Comparison of ENCODE assay signal across 22 cellular contexts in the genomic region with DNA sequence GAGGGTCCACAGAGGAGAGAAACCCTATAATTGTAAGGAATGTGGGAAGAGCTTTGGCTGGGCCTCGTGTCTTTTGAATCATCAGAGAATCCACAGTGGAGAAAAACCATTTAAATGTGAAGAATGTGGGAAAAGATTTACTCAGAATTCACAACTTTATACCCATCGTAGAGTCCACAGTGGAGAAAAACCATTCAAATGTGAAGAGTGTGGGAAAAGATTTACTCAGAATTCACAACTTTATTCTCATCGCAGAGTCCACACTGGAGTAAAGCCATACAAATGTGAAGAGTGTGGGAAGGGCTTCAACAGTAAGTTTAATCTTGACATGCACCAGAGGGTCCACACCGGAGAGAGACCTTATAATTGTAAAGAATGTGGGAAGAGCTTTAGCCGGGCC. TPM values are rescaled to one million over a fixed set of nuclear protein-coding genes. Genes with fewer than 3 reads are reported as not detected.
DNase-seq lines count a peak whose midpoint lies in the region; ATAC-seq, FAIRE-seq and TF ChIP-seq lines count a peak whose summit lies in the region.
"Had no signal": no experiment of that assay in that cellular context is flagged by ENCODE, and none has a peak within 500 bp of the region (broad histone marks: within the 10 kb centered on the region; RNA-seq: fewer than 3 reads in every experiment).

No MANE protein-coding gene starts in this region.

- intact Hi-C loops in right lobe of liver (cut with DNase I), result no loop called here
- intact Hi-C loops in PC-9 (cut with micrococcal nuclease; ENCODE audit: unreplicated experiment), result no loop called here
- intact Hi-C loops in K562 (cut with micrococcal nuclease), result no loop called here

- H3K9ac ChIP-seq in liver (ENCODE audit: low read depth in 1 of 2, low read length in 2 of 2), result no peak overlapping the region
- no peak overlapping the region for H3K9ac ChIP-seq in K562 (ENCODE audit: insufficient read depth in 1 of 2, low read depth in 2 of 2, low read length in 2 of 2)
- H3K9ac ChIP-seq: BLaER1 treated with 17β-estradiol and CSF1 and Interleukin-3, amounts not matched to agents 10 nM and 100 nM had no signal

- FAIRE-seq in K562 (lab: Jason Lieb, UNC) (no peak), urothelium cell line (lab: Jason Lieb, UNC) (no peak)
- FAIRE-seq: D721Med, G401.6, GM12891, GM19239 had no signal

- DNase-seq in right lobe of liver (no peak), PC-9 (no peak), K562 (ENCODE audit: extremely low read depth in 1 of 4, low spot score in 3 of 4) (no peak), urothelium cell line (ENCODE audit: low spot score) (no peak)
- DNase-seq in activated effector memory CD4-positive, alpha-beta T cell treated with anti-CD3 and anti-CD28 coated beads, Interleukin-2, amount 50 U/mL, for 16 hours, result no peak
- DNase-seq: AML-193; Caco-2; Calu3; CD4-positive, alpha-beta T cell; CD8-positive, alpha-beta T cell; DMS79 treated with DMSO at 0.1 percent for 48 hours; GF-D8 had no signal

- H3K36me3 ChIP-seq in liver (ENCODE audit: control insufficient read depth in 4 of 4, insufficient read depth in 3 of 4, low read depth in 1 of 4, low read length in 3 of 4) (peaks cover 5 to 49% (median 42%) of the 10 kb centered on the region in 4 donors), right lobe of liver (peaks cover 0 to 24% (median 4%) of the 10 kb centered on the region in 4 donors), PC-9 (ENCODE audit: low read depth) (peaks cover 28% of the 10 kb centered on the region), K562 (ENCODE audit: control insufficient read depth, insufficient read depth, low read length) (no peaks in the 10 kb centered on the region; the same call in 2 of the 3 replicates)

- in situ Hi-C loops in K562 (cut with MboI), result no loop called here

- no peaks in the 10 kb centered on the region for H3K4me1 ChIP-seq in liver (ENCODE audit: control insufficient read depth in 4 of 4, insufficient read depth in 4 of 4, low read length in 3 of 4)
- no peaks in the 10 kb centered on the region for H3K4me1 ChIP-seq in right lobe of liver
- H3K4me1 ChIP-seq in PC-9 (replicated peaks; ENCODE audit: insufficient read depth), result no peaks in the 10 kb centered on the region
- no peaks in the 10 kb centered on the region for H3K4me1 ChIP-seq in K562 (replicated peaks in 1 of 2; ENCODE audit: control insufficient read depth in 2 of 2, insufficient read depth in 2 of 2, low read length in 2 of 2)
- H3K4me1 ChIP-seq: A549; BLaER1 treated with 17β-estradiol and CSF1 and Interleukin-3, amounts not matched to agents 10 nM and 100 nM; Caco-2 had no signal

- CTCF ChIA-PET in PC-9 (lab: Charles Lee) (no interaction called here), K562 (lab: Yijun Ruan, JAX; ENCODE audit: low intra/inter-chr PET ratio) (no interaction called here)

- no peaks in the 10 kb centered on the region for H4K20me1 ChIP-seq in PC-9 (ENCODE audit: insufficient read depth)
- no peaks in the 10 kb centered on the region for H4K20me1 ChIP-seq in K562 (replicated peaks; ENCODE audit: control insufficient read depth, insufficient read depth, low read length)
- H4K20me1 ChIP-seq: BLaER1 treated with 17β-estradiol and CSF1 and Interleukin-3, amounts not matched to agents 10 nM and 100 nM had no signal

- ATAC-seq in right lobe of liver (no peak), K562 (no peak), HG02938 (IDR thresholded peaks at IDR 0.05; ENCODE audit: unreplicated experiment) (no peak)
- ATAC-seq: A549; CD8-positive, alpha-beta T cell had no signal

- H3K9me2 ChIP-seq in PC-9 (ENCODE audit: insufficient read depth), result no peaks in the 10 kb centered on the region

- no peak for TF ChIP-seq POLR2A in right lobe of liver (IDR thresholded peaks at IDR 0.05)
- no peak for TF ChIP-seq POLR2A in K562 (conservative IDR thresholded peaks at IDR 0.05)

- H3K9me3 ChIP-seq in liver (ENCODE audit: control insufficient read depth in 4 of 4, low read length in 3 of 4) (peaks cover 33 to 74% (median 50%) of the 10 kb centered on the region in 4 donors), right lobe of liver (peaks cover 0 to 16% (median 9%) of the 10 kb centered on the region in 4 donors), PC-9 (ENCODE audit: insufficient read depth, low read depth) (peaks cover 56% of the 10 kb centered on the region), K562 (replicated peaks; ENCODE audit: control insufficient read depth, insufficient read depth, low read depth, low read length) (peaks cover 11% of the 10 kb centered on the region)

- H3K27me3 ChIP-seq in liver (ENCODE audit: control insufficient read depth in 4 of 4, insufficient read depth in 4 of 4, low read length in 3 of 4) (no peaks in the 10 kb centered on the region), right lobe of liver (no peaks in the 10 kb centered on the region), PC-9 (ENCODE audit: insufficient read depth, low read depth) (no peaks in the 10 kb centered on the region), K562 (ENCODE audit: control insufficient read depth in 2 of 2, insufficient read depth in 2 of 2, low read length in 2 of 2) (no peaks in the 10 kb centered on the region)
- H3K27me3 ChIP-seq: BLaER1 treated with 17β-estradiol and CSF1 and Interleukin-3, amounts not matched to agents 10 nM and 100 nM had no signal

- H2AFZ ChIP-seq in PC-9 (no peak overlapping the region), K562 (ENCODE audit: low read depth, low read length) (no peak overlapping the region)

- BruUV-seq in PC-9 (replicated peaks; lab: Mats Ljungman, UMichigan), result no TSS peak
- no TSS peak for BruUV-seq in K562 (replicated peaks; lab: Mats Ljungman, UMichigan)

- H3K9me1 ChIP-seq in K562 (ENCODE audit: control insufficient read depth, insufficient read depth, low read length), result no peaks in the 10 kb centered on the region

- peak overlapping the region in 2 of 3 donors; percentile 38 to 39 for H3K4me3 ChIP-seq in liver (ENCODE audit: low read depth in 1 of 3, low read length in 3 of 3)
- no peak overlapping the region for H3K4me3 ChIP-seq in right lobe of liver
- H3K4me3 ChIP-seq in PC-9, result 0 out of 2 replicates have a peak overlapping the region, but pooled peaks have one; percentile 5
- H3K4me3 ChIP-seq in K562, result no peak overlapping the region
- H3K4me3 ChIP-seq: A549; BLaER1 treated with 17β-estradiol and CSF1 and Interleukin-3, amounts not matched to agents 10 nM and 100 nM had no signal

- H3F3A ChIP-seq in PC-9 (ENCODE audit: insufficient read depth, low read depth), result no peaks in the 10 kb centered on the region

- TF ChIP-seq CTCF in liver (IDR thresholded peaks at IDR 0.05; ENCODE audit: low read depth, low read length, missing input control) (no peak), right lobe of liver (IDR thresholded peaks at IDR 0.05) (no peak), PC-9 (conservative IDR thresholded peaks at IDR 0.05) (no peak), K562 (IDR thresholded peaks at IDR 0.05 in 2 of 3, conservative IDR thresholded peaks at IDR 0.05 in 1 of 3; ENCODE audit: insufficient read depth in 2 of 3, low read depth in 1 of 3, low read length in 3 of 3) (no peak)

- no peak for TF ChIP-seq EP300 in K562 (IDR thresholded peaks at IDR 0.05; ENCODE audit: low read length)

- H3K79me2 ChIP-seq in PC-9 (ENCODE audit: low read depth), result no peaks in the 10 kb centered on the region
- no peaks in the 10 kb centered on the region for H3K79me2 ChIP-seq in K562 (ENCODE audit: control insufficient read depth, insufficient read depth, low read length)

- TF ChIP-seq RAD21 in liver (IDR thresholded peaks at IDR 0.05) (no peak), K562 (CRISPR knock-in tag; conservative IDR thresholded peaks at IDR 0.05 in 1 of 2, IDR thresholded peaks at IDR 0.05 in 1 of 2) (no peak)

- WGBS in liver, result 97% methylated on average over 5 of the region's 5 CpGs
- 94% methylated on average over 5 of the region's 5 CpGs for WGBS in right lobe of liver (ENCODE audit: insufficient coverage, low coverage, low lambda C conversion rate, missing lambda C conversion rate)
- WGBS in K562 (ENCODE audit: insufficient coverage, low coverage, missing lambda C conversion rate), result 22% methylated on average over 5 of the region's 5 CpGs

- no peak overlapping the region for H3K4me2 ChIP-seq in PC-9
- H3K4me2 ChIP-seq in K562 (ENCODE audit: insufficient read depth, low read length), result no peak overlapping the region
- H3K4me2 ChIP-seq: A549; BLaER1 treated with 17β-estradiol and CSF1 and Interleukin-3, amounts not matched to agents 10 nM and 100 nM had no signal

- H3K27ac ChIP-seq in liver (ENCODE audit: low read depth in 1 of 2, low read length in 2 of 2) (no peak overlapping the region), right lobe of liver (no peak overlapping the region), PC-9 (no peak overlapping the region), K562 (ENCODE audit: extremely low read depth, low read depth, low read length) (no peak overlapping the region)
- H3K27ac ChIP-seq: 22Rv1; A549; BLaER1 treated with 17β-estradiol and CSF1 and Interleukin-3, amounts not matched to agents 10 nM and 100 nM; C4-2B had no signal

- POLR2A ChIA-PET in PC-9 (lab: Charles Lee; ENCODE audit: unreplicated experiment) (no interaction called here), K562 (lab: Yijun Ruan, JAX) (no interaction called here)

RNA-seq across cellular contexts. Expression of gene ZNF234, which starts 9.4 kb away (rescaled TPM):
- 1 to 10 TPM; 4.4 to 5.2 TPM for total RNA-seq in liver
- polyA plus RNA-seq in liver, result 1 to 10 TPM; 1.1 to 2.0 TPM
- 1 to 10 TPM; 2.4 to 5.6 (median 3.5) TPM for total RNA-seq in right lobe of liver
- total RNA-seq in PC-9 (2021), result 6.0 and 8.6 TPM in 2 replicates
- 7.9 and 13.7 TPM in 2 replicates for total RNA-seq in K562 (2011; cell fraction: chromatin; rRNA removed; ENCODE audit: low replicate concordance)
- 8.3 and 9.5 TPM in 2 replicates for total RNA-seq in K562 (2011; cell fraction: nucleolus; rRNA removed)
- total RNA-seq in K562 (2011; cell fraction: nucleoplasm; rRNA removed), result 8.6 and 8.9 TPM in 2 replicates
- total RNA-seq in K562 (2014; rRNA removed), result 0.69 and 0.82 TPM in 2 replicates
- 2.7 and 2.9 TPM in 2 replicates for total RNA-seq in K562 (2014; rRNA removed; fragmentation: Illumina TruSeq; extraction: Trizol)
- total RNA-seq in K562 (2015; rRNA removed; fragmentation: Illumina TruSeq; extraction: Trizol), result 1.4 and 1.6 TPM in 2 replicates
- total RNA-seq in K562 (2021), result 1.6 and 1.9 TPM in 2 replicates
- polyA plus RNA-seq in K562 (2011; rRNA removed), result 1.1 and 1.6 TPM in 2 replicates
- polyA plus RNA-seq in K562 (2011; cell fraction: cytosol; rRNA removed), result 0.37 and 0.59 TPM in 2 replicates
- 2.3 and 2.7 TPM in 2 replicates for polyA plus RNA-seq in K562 (2011; cell fraction: nucleus; rRNA removed)
- polyA plus RNA-seq in K562 (2012), result 1.0 and 2.0 TPM in 2 replicates
- polyA plus RNA-seq in K562 (2014; fragmentation: Illumina TruSeq; extraction: Trizol), result 1.2 and 1.9 TPM in 2 replicates
- 1 to 10 TPM; 1.5 to 1.9 TPM for polyA plus RNA-seq in K562 (2014; fragmentation: Nextera tagmentation; extraction: Ambion mirVana)
- polyA plus RNA-seq in K562 (2014; rRNA removed), result 0.85 and 2.0 TPM in 2 replicates
- 2.3 and 3.5 TPM in 2 replicates for polyA minus RNA-seq in K562 (2011; rRNA and poly(A)+ RNA removed)
- 0.38 TPM in 1 of 2 replicates, not detected in the other for polyA minus RNA-seq in K562 (2011; cell fraction: cytosol; rRNA and poly(A)+ RNA removed)
- polyA minus RNA-seq in K562 (2011; cell fraction: nucleus; rRNA and poly(A)+ RNA removed), result 3.1 and 5.2 TPM in 2 replicates

RNA-seq across cellular contexts. Expression of gene ZNF225, which starts 18.8 kb away (rescaled TPM):
- total RNA-seq in liver (1 to 10 TPM; 2.3 to 4.5 TPM), right lobe of liver (1 to 10 TPM in 5 of 6 experiments, under 1 TPM in 1; 0.74 to 2.2 (median 1.8) TPM), PC-9 (2021) (3.5 and 5.4 TPM in 2 replicates), K562 (2014; rRNA removed) (1.5 and 1.6 TPM in 2 replicates), K562 (2014; rRNA removed; fragmentation: Illumina TruSeq; extraction: Trizol) (3.9 and 5.3 TPM in 2 replicates), K562 (2015; rRNA removed; fragmentation: Illumina TruSeq; extraction: Trizol) (2.1 and 2.7 TPM in 2 replicates), K562 (2021) (2.3 and 4.2 TPM in 2 replicates)
- polyA plus RNA-seq in liver (1 to 10 TPM in 1 of 2 donors, under 1 TPM in 1; 0.88 to 1.1 TPM), K562 (2011; rRNA removed) (1.8 and 2.5 TPM in 2 replicates), K562 (2014; fragmentation: Illumina TruSeq; extraction: Trizol) (1.5 and 1.8 TPM in 2 replicates), K562 (2014; fragmentation: Nextera tagmentation; extraction: Ambion mirVana) (1 to 10 TPM; 1.4 to 2.2 TPM), K562 (2014; rRNA removed) (0.84 and 1.9 TPM in 2 replicates)
- 7.8 and 20.6 TPM in 2 replicates for total RNA-seq in K562 (2011; cell fraction: chromatin; rRNA removed; ENCODE audit: low replicate concordance)
- 5.5 and 7.0 TPM in 2 replicates for total RNA-seq in K562 (2011; cell fraction: nucleolus; rRNA removed)
- 11.1 and 17.1 TPM in 2 replicates for total RNA-seq in K562 (2011; cell fraction: nucleoplasm; rRNA removed)
- polyA plus RNA-seq in K562 (2011; cell fraction: cytosol; rRNA removed), result 0.43 and 0.71 TPM in 2 replicates
- polyA plus RNA-seq in K562 (2011; cell fraction: nucleus; rRNA removed), result 2.3 and 2.9 TPM in 2 replicates
- 1.2 and 2.0 TPM in 2 replicates for polyA plus RNA-seq in K562 (2012)
- polyA minus RNA-seq in K562 (2011; rRNA and poly(A)+ RNA removed), result 6.8 and 7.4 TPM in 2 replicates
- 1.3 and 1.8 TPM in 2 replicates for polyA minus RNA-seq in K562 (2011; cell fraction: cytosol; rRNA and poly(A)+ RNA removed)
- polyA minus RNA-seq in K562 (2011; cell fraction: nucleus; rRNA and poly(A)+ RNA removed), result 3.8 and 7.2 TPM in 2 replicates

RNA-seq across cellular contexts. Expression of gene ZNF226, which starts 32.9 kb away (rescaled TPM):
- total RNA-seq in liver, result 1 to 10 TPM; 6.4 to 8.5 TPM
- polyA plus RNA-seq in liver, result 10 to 100 TPM in 1 of 2 donors, 1 to 10 TPM in 1; 8.4 to 10.6 TPM
- 10 to 100 TPM in 1 of 6 experiments, 1 to 10 TPM in 5; 5.2 to 10.7 (median 8.1) TPM for total RNA-seq in right lobe of liver
- total RNA-seq in PC-9 (2021), result 12.9 and 21.7 TPM in 2 replicates
- total RNA-seq in K562 (2011; cell fraction: chromatin; rRNA removed; ENCODE audit: low replicate concordance), result 15.6 and 30.7 TPM in 2 replicates
- total RNA-seq in K562 (2011; cell fraction: nucleolus; rRNA removed), result 8.0 and 9.3 TPM in 2 replicates
- total RNA-seq in K562 (2011; cell fraction: nucleoplasm; rRNA removed), result 14.7 and 22.2 TPM in 2 replicates
- 6.2 and 6.5 TPM in 2 replicates for total RNA-seq in K562 (2014; rRNA removed)
- total RNA-seq in K562 (2014; rRNA removed; fragmentation: Illumina TruSeq; extraction: Trizol), result 9.3 and 12.0 TPM in 2 replicates
- total RNA-seq in K562 (2015; rRNA removed; fragmentation: Illumina TruSeq; extraction: Trizol), result 5.7 and 6.2 TPM in 2 replicates
- 8.2 and 8.5 TPM in 2 replicates for total RNA-seq in K562 (2021)
- polyA plus RNA-seq in K562 (2011; rRNA removed), result 5.8 and 9.8 TPM in 2 replicates
- 0.91 and 2.7 TPM in 2 replicates for polyA plus RNA-seq in K562 (2011; cell fraction: cytosol; rRNA removed)
- polyA plus RNA-seq in K562 (2011; cell fraction: nucleus; rRNA removed), result 12.6 and 15.4 TPM in 2 replicates
- 6.7 and 11.5 TPM in 2 replicates for polyA plus RNA-seq in K562 (2012)
- polyA plus RNA-seq in K562 (2014; fragmentation: Illumina TruSeq; extraction: Trizol), result 7.1 and 9.0 TPM in 2 replicates
- 10 to 100 TPM; 18.0 to 19.4 TPM for polyA plus RNA-seq in K562 (2014; fragmentation: Nextera tagmentation; extraction: Ambion mirVana)
- polyA plus RNA-seq in K562 (2014; rRNA removed), result 9.2 and 15.5 TPM in 2 replicates
- 11.3 and 12.3 TPM in 2 replicates for polyA minus RNA-seq in K562 (2011; rRNA and poly(A)+ RNA removed)
- 2.7 and 2.8 TPM in 2 replicates for polyA minus RNA-seq in K562 (2011; cell fraction: cytosol; rRNA and poly(A)+ RNA removed)
- 5.4 and 7.8 TPM in 2 replicates for polyA minus RNA-seq in K562 (2011; cell fraction: nucleus; rRNA and poly(A)+ RNA removed)

RNA-seq across cellular contexts. Expression of gene ZNF224, which starts 37.8 kb away (rescaled TPM):
- total RNA-seq in liver (10 to 100 TPM; 19.8 to 20.7 TPM), right lobe of liver (10 to 100 TPM in 2 of 6 experiments, 1 to 10 TPM in 4; 6.9 to 13.6 (median 8.0) TPM), PC-9 (2021) (29.3 and 30.9 TPM in 2 replicates), K562 (2014; rRNA removed) (6.5 and 6.9 TPM in 2 replicates), K562 (2014; rRNA removed; fragmentation: Illumina TruSeq; extraction: Trizol) (10.7 and 14.7 TPM in 2 replicates), K562 (2015; rRNA removed; fragmentation: Illumina TruSeq; extraction: Trizol) (9.2 and 11.2 TPM in 2 replicates), K562 (2021) (7.3 and 10.0 TPM in 2 replicates)
- polyA plus RNA-seq in liver (1 to 10 TPM; 4.5 to 9.9 TPM), K562 (2011; rRNA removed) (13.8 and 15.6 TPM in 2 replicates), K562 (2014; fragmentation: Illumina TruSeq; extraction: Trizol) (7.9 and 8.7 TPM in 2 replicates), K562 (2014; fragmentation: Nextera tagmentation; extraction: Ambion mirVana) (1 to 10 TPM; 4.4 to 7.1 TPM), K562 (2014; rRNA removed) (9.1 and 12.2 TPM in 2 replicates)
- 29.4 and 65.6 TPM in 2 replicates for total RNA-seq in K562 (2011; cell fraction: chromatin; rRNA removed; ENCODE audit: low replicate concordance)
- 21.3 and 22.6 TPM in 2 replicates for total RNA-seq in K562 (2011; cell fraction: nucleolus; rRNA removed)
- 40.9 and 53.3 TPM in 2 replicates for total RNA-seq in K562 (2011; cell fraction: nucleoplasm; rRNA removed)
- 3.6 and 5.5 TPM in 2 replicates for polyA plus RNA-seq in K562 (2011; cell fraction: cytosol; rRNA removed)
- 19.2 and 21.7 TPM in 2 replicates for polyA plus RNA-seq in K562 (2011; cell fraction: nucleus; rRNA removed)
- polyA plus RNA-seq in K562 (2012), result 6.2 and 9.3 TPM in 2 replicates
- 17.1 and 18.0 TPM in 2 replicates for polyA minus RNA-seq in K562 (2011; rRNA and poly(A)+ RNA removed)
- 4.7 and 7.1 TPM in 2 replicates for polyA minus RNA-seq in K562 (2011; cell fraction: cytosol; rRNA and poly(A)+ RNA removed)
- 19.7 and 24.9 TPM in 2 replicates for polyA minus RNA-seq in K562 (2011; cell fraction: nucleus; rRNA and poly(A)+ RNA removed)

RNA-seq across cellular contexts. Expression of gene ZNF284, which starts 60.0 kb away (rescaled TPM):
- total RNA-seq in liver (1 to 10 TPM in 1 of 2 donors, under 1 TPM in 1; 0.67 to 1.0 TPM), right lobe of liver (under 1 TPM; 0.35 to 0.68 (median 0.56) TPM), PC-9 (2021) (1.9 and 2.0 TPM in 2 replicates), K562 (2014; rRNA removed) (0.16 and 0.23 TPM in 2 replicates), K562 (2014; rRNA removed; fragmentation: Illumina TruSeq; extraction: Trizol) (0.22 and 0.29 TPM in 2 replicates), K562 (2015; rRNA removed; fragmentation: Illumina TruSeq; extraction: Trizol) (0.18 and 0.19 TPM in 2 replicates), K562 (2021) (0.18 and 0.24 TPM in 2 replicates)
- polyA plus RNA-seq in liver (under 1 TPM; 0.32 to 0.56 TPM), K562 (2011; rRNA removed) (0.04 and 0.07 TPM in 2 replicates), K562 (2014; fragmentation: Illumina TruSeq; extraction: Trizol) (0.10 and 0.17 TPM in 2 replicates), K562 (2014; fragmentation: Nextera tagmentation; extraction: Ambion mirVana) (under 1 TPM; 0.13 to 0.20 TPM), K562 (2014; rRNA removed) (0.03 and 0.20 TPM in 2 replicates)
- 0.19 and 0.23 TPM in 2 replicates for total RNA-seq in K562 (2011; cell fraction: chromatin; rRNA removed; ENCODE audit: low replicate concordance)
- 0.13 TPM in 1 of 2 replicates, not detected in the other for total RNA-seq in K562 (2011; cell fraction: nucleolus; rRNA removed)
- 0.22 and 0.38 TPM in 2 replicates for total RNA-seq in K562 (2011; cell fraction: nucleoplasm; rRNA removed)
- 0.03 TPM in 2 replicates for polyA plus RNA-seq in K562 (2011; cell fraction: cytosol; rRNA removed)
- 0.03 TPM in 2 replicates for polyA plus RNA-seq in K562 (2011; cell fraction: nucleus; rRNA removed)
- 0.14 and 0.25 TPM in 2 replicates for polyA plus RNA-seq in K562 (2012)
- polyA minus RNA-seq in K562 (2011; rRNA and poly(A)+ RNA removed), result 0.03 and 0.21 TPM in 2 replicates
- polyA minus RNA-seq in K562 (2011; cell fraction: cytosol; rRNA and poly(A)+ RNA removed), result not detected in 2 replicates
- 0.11 TPM in 1 of 2 replicates, not detected in the other for polyA minus RNA-seq in K562 (2011; cell fraction: nucleus; rRNA and poly(A)+ RNA removed)

Comparison
In these comparisons a context has a peak if more than half of its experiments do, and no peak if none do; other contexts are left out.
1. H3K4me3 ChIP-seq: peak in liver (2 of 3) and PC-9 (single experiment); none in right lobe of liver (0 of 3) and K562 (single experiment).